1 cellular context compared by ENCODE assay signal in the genomic region with DNA sequence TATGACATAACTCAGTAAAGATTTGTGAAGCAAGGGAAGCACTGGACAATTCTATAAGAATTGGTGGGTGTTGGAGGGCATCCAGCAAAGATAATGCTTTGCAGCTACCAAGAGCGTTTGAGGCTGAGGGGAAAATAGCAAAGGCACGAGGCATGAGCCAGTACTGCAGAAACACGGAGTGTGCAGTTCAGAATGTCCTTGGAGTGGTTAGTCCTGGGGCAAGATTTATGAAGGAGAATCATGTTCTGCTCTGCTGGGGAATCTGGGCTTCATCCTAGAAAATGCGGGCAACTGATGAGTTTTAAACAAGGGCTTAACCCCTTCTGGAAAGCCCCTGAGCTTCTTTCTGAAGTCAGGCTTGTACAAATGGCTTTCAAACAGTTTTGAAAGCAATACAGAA.
TF ChIP-seq lines count a peak whose summit lies in the region.

No MANE protein-coding gene starts in this region.

TF ChIP-seq in GM12878, 131 proteins besides CTCF, POLR2A, EP300 and RAD21 (continued from another document):
- TF ChIP-seq CBFB (IDR thresholded peaks at IDR 0.05; ENCODE audit: low read depth): no peak
- TF ChIP-seq BCL11A (IDR thresholded peaks at IDR 0.05; ENCODE audit: low read depth, low read length): no peak
- TF ChIP-seq CREM (IDR thresholded peaks at IDR 0.05; ENCODE audit: low read depth): no peak
- TF ChIP-seq JUND (IDR thresholded peaks at IDR 0.05; ENCODE audit: low read depth, low read length): no peak
